In genomic region chrX:53571494-53571893, GRCh38 we compare ENCODE assay signal across 19 cellular contexts.
DNase-seq lines count a peak whose midpoint lies in the region; ATAC-seq and TF ChIP-seq lines count a peak whose summit lies in the region.
"Had no signal": no experiment of that assay in that cellular context is flagged by ENCODE, and none has a peak within 500 bp of the region (broad histone marks: within the 10 kb centered on the region; RNA-seq: fewer than 3 reads in every experiment).

No MANE protein-coding gene starts in this region.

- in situ Hi-C loops in IMR-90 (cut with MboI; ENCODE audit: low sequenced_read_pairs) = no loop called here

- no peak overlapping the region for H3K14ac ChIP-seq in IMR-90 (replicated peaks; ENCODE audit: low read depth, low read length)

- H3K27ac Mint-ChIP-seq in activated T-cell treated with anti-CD3 and anti-CD28 coated beads, Interleukin-2, amount 50 U/mL, for 72 hours = peak overlapping the region; percentile 77
- H3K27ac Mint-ChIP-seq: B cell; CD4-positive, alpha-beta T cell had no signal

- H3K27ac ChIP-seq in IMR-90 (ENCODE audit: insufficient read depth, low read length) = no peak overlapping the region
- H3K27ac ChIP-seq: 22Rv1; A549; BLaER1 treated with 17β-estradiol and CSF1 and Interleukin-3, amounts not matched to agents 10 nM and 100 nM; C4-2B had no signal

- H3K4me2 ChIP-seq in IMR-90 (ENCODE audit: low read depth, low read length) = no peak overlapping the region
- H3K4me2 ChIP-seq: A549; BLaER1 treated with 17β-estradiol and CSF1 and Interleukin-3, amounts not matched to agents 10 nM and 100 nM had no signal

- no peak overlapping the region for H3K23ac ChIP-seq in IMR-90 (ENCODE audit: low read depth, low read length)

- H3K9me3 ChIP-seq in IMR-90 (ENCODE audit: control insufficient read depth, insufficient read depth, low read length) = no peaks in the 10 kb centered on the region
- H3K9me3 ChIP-seq: A549, Caco-2 had no signal

- no peaks in the 10 kb centered on the region for H3K9me1 ChIP-seq in IMR-90 (ENCODE audit: insufficient read depth, low read length)

- no peak for TF ChIP-seq RAD21 in IMR-90 (IDR thresholded peaks at IDR 0.05; ENCODE audit: low read length)

- H3K36me3 Mint-ChIP-seq in activated T-cell treated with anti-CD3 and anti-CD28 coated beads, Interleukin-2, amount 50 U/mL, for 72 hours (ENCODE audit: insufficient read depth in 2 of 2) = peaks cover 17 to 28% of the 10 kb centered on the region in 2 donors

- BruUV-seq in IMR-90 (replicated peaks; lab: Mats Ljungman, UMichigan) = no TSS peak

- H3K56ac ChIP-seq in IMR-90 (ENCODE audit: extremely low read depth, insufficient read depth, low read length) = no peak overlapping the region

- H3K9me3 Mint-ChIP-seq in activated T-cell treated with anti-CD3 and anti-CD28 coated beads, Interleukin-2, amount 50 U/mL, for 72 hours = no peaks in the 10 kb centered on the region
- H3K9me3 Mint-ChIP-seq: CD4-positive, alpha-beta T cell; CD8-positive, alpha-beta T cell had no signal

- H2BK20ac ChIP-seq in IMR-90 (ENCODE audit: low read depth, low read length) = no peak overlapping the region

- no peak overlapping the region for H3K9ac ChIP-seq in IMR-90 (ENCODE audit: low read depth, low read length)
- H3K9ac ChIP-seq: BLaER1 treated with 17β-estradiol and CSF1 and Interleukin-3, amounts not matched to agents 10 nM and 100 nM had no signal

- no peak overlapping the region for H4K8ac ChIP-seq in IMR-90 (ENCODE audit: low read depth in 2 of 2, low read length in 2 of 2)

- H4K20me1 ChIP-seq in IMR-90 (ENCODE audit: insufficient read depth, low read length) = no peaks in the 10 kb centered on the region

- H3K36me3 ChIP-seq in IMR-90 (ENCODE audit: control insufficient read depth, insufficient read depth, low read length) = peaks cover 29% of the 10 kb centered on the region

- no peak overlapping the region for H4K91ac ChIP-seq in IMR-90 (ENCODE audit: insufficient read depth, low read depth, low read length)

- no peak overlapping the region for H2BK5ac ChIP-seq in IMR-90 (ENCODE audit: low read depth, low read length, poor library complexity, severe bottlenecking)

- no peak overlapping the region for H2BK15ac ChIP-seq in IMR-90 (ENCODE audit: low read depth, low read length)

- no peak for TF ChIP-seq POLR2A in IMR-90 (IDR thresholded peaks at IDR 0.05; ENCODE audit: low read depth, low read length)

- no peak overlapping the region for H3K4me3 Mint-ChIP-seq in activated T-cell treated with anti-CD3 and anti-CD28 coated beads, Interleukin-2, amount 50 U/mL, for 72 hours
- H3K4me3 Mint-ChIP-seq: B cell; CD4-positive, alpha-beta T cell; CD8-positive, alpha-beta T cell had no signal

- no peak overlapping the region for H2AK9ac ChIP-seq in IMR-90 (replicated peaks; ENCODE audit: low read depth, low read length, poor library complexity)

- H2BK120ac ChIP-seq in IMR-90 (ENCODE audit: low read depth, low read length) = no peak overlapping the region

- no peak for ATAC-seq in activated T-cell treated with anti-CD3 and anti-CD28 coated beads, Interleukin-2, amount 50 U/mL, for 72 hours (replicated peaks in 1 of 2)
- no peak for ATAC-seq in IMR-90 (ENCODE audit: low read depth)
- ATAC-seq: A549; CD8-positive, alpha-beta T cell; GM12878 had no signal

- peaks cover 12% of the 10 kb centered on the region for H3K27me3 Mint-ChIP-seq in activated T-cell treated with anti-CD3 and anti-CD28 coated beads, Interleukin-2, amount 50 U/mL, for 72 hours (ENCODE audit: low read depth)
- H3K27me3 Mint-ChIP-seq: B cell; CD4-positive, alpha-beta T cell had no signal

- dilution Hi-C loops in IMR-90 (cut with HindIII; ENCODE audit: low sequenced_read_pairs, unreplicated experiment) = no loop called here

- no peak for TF ChIP-seq CTCF in IMR-90 (conservative IDR thresholded peaks at IDR 0.05; ENCODE audit: low read depth, low read length)

- POLR2A ChIA-PET in IMR-90 (lab: Charles Lee; ENCODE audit: unreplicated experiment) = no interaction called here

- H3K79me1 ChIP-seq in IMR-90 (ENCODE audit: low read depth in 1 of 2, low read length in 2 of 2) = no peaks in the 10 kb centered on the region; a peak in 1 of 4 replicates

- H2AFZ ChIP-seq in IMR-90 (replicated peaks; ENCODE audit: low read length, poor library complexity) = no peak overlapping the region

- intact Hi-C loops in IMR-90 (cut with micrococcal nuclease) = no loop called here

- peaks cover 8% of the 10 kb centered on the region for H3K27me3 ChIP-seq in IMR-90 (ENCODE audit: control insufficient read depth, insufficient read depth, low read length)

- H3K4me3 ChIP-seq in IMR-90 (ENCODE audit: insufficient read depth, low read depth, low read length) = no peak overlapping the region
- H3K4me3 ChIP-seq: A549; BLaER1 treated with 17β-estradiol and CSF1 and Interleukin-3, amounts not matched to agents 10 nM and 100 nM; GM12878 had no signal

- H2AK5ac ChIP-seq in IMR-90 (ENCODE audit: low read depth, low read length) = no peak overlapping the region

- no peak overlapping the region for H3K18ac ChIP-seq in IMR-90 (ENCODE audit: low read depth, low read length)

- H3K4ac ChIP-seq in IMR-90 (ENCODE audit: low read depth, low read length) = no peak overlapping the region

- H3K4me1 ChIP-seq in IMR-90 (ENCODE audit: control insufficient read depth, insufficient read depth, low read length) = no peaks in the 10 kb centered on the region
- H3K4me1 ChIP-seq: A549; BLaER1 treated with 17β-estradiol and CSF1 and Interleukin-3, amounts not matched to agents 10 nM and 100 nM; Caco-2 had no signal

- DNase-seq in activated T-cell treated with anti-CD3 and anti-CD28 coated beads, Interleukin-2, amount 50 U/mL, for 72 hours = no peak
- no peak for DNase-seq in activated T-cell treated with anti-CD3 and anti-CD28 coated beads, Interleukin-2, amount 50 U/mL, for 48 hours
- no peak for DNase-seq in IMR-90
- no peak for DNase-seq in putamen (ENCODE audit: low spot score)
- no peak for DNase-seq in NCI-H2227 (lab: John Stamatoyannopoulos, UW; ENCODE audit: unreplicated experiment)
- DNase-seq: AML-193; Caco-2; Calu3; CD4-positive, alpha-beta T cell; CD8-positive, alpha-beta T cell; DMS79 treated with DMSO at 0.1 percent for 48 hours; EL; GDM1 had no signal

- H4K5ac ChIP-seq in IMR-90 (ENCODE audit: low read depth, low read length) = no peak overlapping the region

- CTCF ChIA-PET in IMR-90 (lab: Yijun Ruan, JAX) = interaction anchor here (0.7 kb wide), 1 partner anchor 116 kb away, joined by 3 read pairs; no protein-coding TSS in a partner anchor

- H3K4me1 Mint-ChIP-seq in activated T-cell treated with anti-CD3 and anti-CD28 coated beads, Interleukin-2, amount 50 U/mL, for 72 hours (ENCODE audit: low read depth) = no peaks in the 10 kb centered on the region

TF ChIP-seq in IMR-90, 13 proteins besides CTCF, POLR2A, EP300 and RAD21:
- TF ChIP-seq MAFK (IDR thresholded peaks at IDR 0.05; ENCODE audit: low read depth, low read length) = peak; percentile 52; the same call in 1 of the 2 replicates
- TF ChIP-seq CHD1 (IDR thresholded peaks at IDR 0.05; ENCODE audit: low read depth, low read length) = no peak
